8 cellular contexts compared by ENCODE assay signal in genomic region chr7:100584046-100584676, GRCh38. TPM values are rescaled to one million over a fixed set of nuclear protein-coding genes. Genes with fewer than 3 reads are reported as not detected.
DNase-seq lines count a peak whose midpoint lies in the region; ATAC-seq, FAIRE-seq and TF ChIP-seq lines count a peak whose summit lies in the region.

No MANE protein-coding gene starts in this region.

- intact Hi-C loops in right lobe of liver (cut with DNase I): loop anchor here in 1 of 2 donors (10.0 kb wide), 1 partner anchor 91 kb away; the partner anchor contains the start of gene GNB2

- 33% methylated on average over 11 of the region's 15 CpGs for WGBS in right lobe of liver (ENCODE audit: insufficient coverage, low coverage, low lambda C conversion rate, missing lambda C conversion rate)

- H3K27me3 ChIP-seq in HUES6 (ENCODE audit: control insufficient read depth, insufficient read depth, low read length): no peaks in the 10 kb centered on the region
- no peaks in the 10 kb centered on the region for H3K27me3 ChIP-seq in right lobe of liver
- H3K27me3 ChIP-seq in foreskin keratinocyte: no peaks in the 10 kb centered on the region

- ATAC-seq in right lobe of liver (no peak), GM18511 (IDR thresholded peaks at IDR 0.05; ENCODE audit: unreplicated experiment) (no peak), foreskin keratinocyte (no peak)

- H3K4me3 ChIP-seq in HUES6 (ENCODE audit: low read depth, low read length) (peak overlapping the region; percentile 92), right lobe of liver (peak overlapping the region; percentile 96 to 100 (median 99))

- TF ChIP-seq CTCF in 22Rv1 (IDR thresholded peaks at IDR 0.05): no peak
- TF ChIP-seq CTCF in right lobe of liver (IDR thresholded peaks at IDR 0.05): no peak
- TF ChIP-seq CTCF in foreskin keratinocyte (conservative IDR thresholded peaks at IDR 0.05): no peak

- peak; percentile 48 for FAIRE-seq in urothelium cell line (lab: Jason Lieb, UNC)

- H3K9me3 ChIP-seq in HUES6 (ENCODE audit: control insufficient read depth, insufficient read depth, low read depth, low read length) (no peaks in the 10 kb centered on the region), right lobe of liver (no peaks in the 10 kb centered on the region)

- no peak for TF ChIP-seq POLR2A in right lobe of liver (IDR thresholded peaks at IDR 0.05)

- DNase-seq in right lobe of liver (no peak), urothelium cell line (ENCODE audit: low spot score) (peak; percentile 57), NCI-H2081 (lab: John Stamatoyannopoulos, UW) (no peak), foreskin keratinocyte (no peak)

- H3K27ac ChIP-seq in 22Rv1 (peak overlapping the region; percentile 100), HUES6 (ENCODE audit: low read depth, low read length) (no peak overlapping the region; the same call in 1 of the 2 replicates), angular gyrus (ENCODE audit: low read depth, low read length) (peak overlapping the region; percentile 47), right lobe of liver (peak overlapping the region; percentile 98 to 99 (median 99)), foreskin keratinocyte (no peak overlapping the region)

- peak overlapping the region; percentile 89 for H3K9ac ChIP-seq in HUES6 (ENCODE audit: low read length)

- H3K36me3 ChIP-seq in HUES6 (ENCODE audit: control insufficient read depth, insufficient read depth, low read length): peaks cover 33% of the 10 kb centered on the region
- peaks cover 0 to 24% (median 9%) of the 10 kb centered on the region in 4 donors for H3K36me3 ChIP-seq in right lobe of liver

- H3K4me1 ChIP-seq in HUES6 (ENCODE audit: control insufficient read depth, insufficient read depth, low read length): peaks cover 23% of the 10 kb centered on the region
- peaks cover 0 to 21% (median 7%) of the 10 kb centered on the region in 4 donors for H3K4me1 ChIP-seq in right lobe of liver
- H3K4me1 ChIP-seq in foreskin keratinocyte: peaks cover 4% of the 10 kb centered on the region

RNA-seq across cellular contexts. Expression of gene LRCH4, which starts 1.8 kb away (rescaled TPM):
- total RNA-seq in right lobe of liver: 10 to 100 TPM; 19.5 to 39.1 (median 24.7) TPM
- 12.2 and 15.1 TPM in 2 replicates for total RNA-seq in foreskin keratinocyte
- 16.1 and 19.1 TPM in 2 replicates for polyA plus RNA-seq in foreskin keratinocyte

RNA-seq across cellular contexts. Expression of gene FBXO24, which starts 2.0 kb away (rescaled TPM):
- total RNA-seq in right lobe of liver (1 to 10 TPM in 1 of 6 experiments, under 1 TPM in 5; 0.25 to 1.0 (median 0.45) TPM), foreskin keratinocyte (0.27 and 0.49 TPM in 2 replicates)
- polyA plus RNA-seq in foreskin keratinocyte: 0.44 and 0.46 TPM in 2 replicates

RNA-seq across cellular contexts. Expression of gene SAP25, which starts 10.5 kb away (rescaled TPM):
- total RNA-seq in right lobe of liver: 1 to 10 TPM in 3 of 6 experiments, under 1 TPM in 1, not detected in 2; 0.53 to 4.5 (median 2.2) TPM
- total RNA-seq in foreskin keratinocyte: not detected in 2 replicates
- polyA plus RNA-seq in foreskin keratinocyte: 0.64 and 0.70 TPM in 2 replicates

RNA-seq across cellular contexts. Expression of gene PCOLCE, which starts 18.0 kb away (rescaled TPM):
- 10 to 100 TPM; 10.9 to 48.5 (median 23.6) TPM for total RNA-seq in right lobe of liver
- total RNA-seq in foreskin keratinocyte: 2.1 and 2.6 TPM in 2 replicates
- 5.2 and 6.9 TPM in 2 replicates for polyA plus RNA-seq in foreskin keratinocyte

RNA-seq across cellular contexts. Expression of gene MOSPD3, which starts 28.2 kb away (rescaled TPM):
- 10 to 100 TPM in 5 of 6 experiments, 1 to 10 TPM in 1; 8.6 to 19.3 (median 13.9) TPM for total RNA-seq in right lobe of liver
- 9.7 and 11.7 TPM in 2 replicates for total RNA-seq in foreskin keratinocyte
- 17.7 and 18.4 TPM in 2 replicates for polyA plus RNA-seq in foreskin keratinocyte

Comparison
In these comparisons a context has a peak if more than half of its experiments do, and no peak if none do; other contexts are left out.
1. H3K27ac ChIP-seq: peak in 22Rv1 (single experiment), angular gyrus (single experiment) and right lobe of liver (3 of 3); none in HUES6 (single experiment) and foreskin keratinocyte (single experiment).